Comparison of ENCODE assay signal across 23 cellular contexts in genomic region chr11:78773077-78773476, GRCh38.
DNase-seq lines count a peak whose midpoint lies in the region; FAIRE-seq and TF ChIP-seq lines count a peak whose summit lies in the region.
"Had no signal": no experiment of that assay in that cellular context is flagged by ENCODE, and none has a peak within 500 bp of the region (broad histone marks: within the 10 kb centered on the region; RNA-seq: fewer than 3 reads in every experiment).

No MANE protein-coding gene starts in this region.

- H3K4me3 Mint-ChIP-seq in MCF 10A (ENCODE audit: unreplicated experiment): no peak overlapping the region
- no peak overlapping the region for H3K4me3 Mint-ChIP-seq in T-helper 2 cell treated with Interferon-gamma antibody and Interleukin-4, amounts not matched to agents 5 μg/mL and 100 μg/mL, for 36 hours
- H3K4me3 Mint-ChIP-seq: CD8-positive, alpha-beta memory T cell had no signal

- DNase-seq in MCF 10A (ENCODE audit: unreplicated experiment) (peak; percentile 5), breast epithelium (ENCODE audit: low spot score in 2 of 2) (no peak), bronchial epithelial cell (ENCODE audit: low read depth) (peak; percentile 56), foreskin fibroblast (peak; percentile 45 to 55), cerebellar nuclear complex (lab: John Stamatoyannopoulos, UW) (no peak), HT-29 (ENCODE audit: low spot score) (no peak), GF-D8 (lab: John Stamatoyannopoulos, UW) (no peak)
- DNase-seq in T-helper 2 cell treated with Interferon-gamma antibody and Interleukin-4, amounts not matched to agents 5 μg/mL and 100 μg/mL, for 36 hours (ENCODE audit: low spot score): no peak
- DNase-seq: 8988T; AML-193; C1 segment of cervical spinal cord; CD8-positive, alpha-beta memory T cell; KBM-7; NCI-H1105; NCI-H146; NCI-H2029; NCI-H526 had no signal

- FAIRE-seq in bronchial epithelial cell (lab: Jason Lieb, UNC): no peak
- FAIRE-seq: G401.6, GM18507, GM19239, HepG2, RCC 7860 had no signal

- H3K4me3 ChIP-seq in breast epithelium (no peak overlapping the region), bronchial epithelial cell (ENCODE audit: low read depth, low read length) (no peak overlapping the region), foreskin fibroblast (ENCODE audit: low read depth in 1 of 2, low read length in 2 of 2) (no peak overlapping the region)
- H3K4me3 ChIP-seq: SJSA1 had no signal

- H3K27ac Mint-ChIP-seq in MCF 10A (ENCODE audit: low read depth, unreplicated experiment): no peak overlapping the region
- H3K27ac Mint-ChIP-seq in T-helper 2 cell treated with Interferon-gamma antibody and Interleukin-4, amounts not matched to agents 5 μg/mL and 100 μg/mL, for 36 hours: no peak overlapping the region
- H3K27ac Mint-ChIP-seq: CD8-positive, alpha-beta memory T cell had no signal

- TF ChIP-seq CTCF in MCF 10A (IDR thresholded peaks at IDR 0.05; ENCODE audit: unreplicated experiment) (no peak), breast epithelium (IDR thresholded peaks at IDR 0.05) (no peak), bronchial epithelial cell (IDR thresholded peaks at IDR 0.05; ENCODE audit: insufficient read depth, low read length, severe bottlenecking) (no peak), foreskin fibroblast (IDR thresholded peaks at IDR 0.05; ENCODE audit: low read depth, low read length) (no peak)

- no peaks in the 10 kb centered on the region for H3K27me3 Mint-ChIP-seq in MCF 10A (ENCODE audit: insufficient read depth, unreplicated experiment)
- peaks cover 2% of the 10 kb centered on the region for H3K27me3 Mint-ChIP-seq in T-helper 2 cell treated with Interferon-gamma antibody and Interleukin-4, amounts not matched to agents 5 μg/mL and 100 μg/mL, for 36 hours (ENCODE audit: low read depth)

- no peaks in the 10 kb centered on the region for H3K4me1 ChIP-seq in breast epithelium
- H3K4me1 ChIP-seq: SJSA1 had no signal

- H3K36me3 ChIP-seq in breast epithelium (no peaks in the 10 kb centered on the region), bronchial epithelial cell (ENCODE audit: control insufficient read depth, insufficient read depth, low read length) (no peaks in the 10 kb centered on the region)
- H3K36me3 ChIP-seq: SJSA1 had no signal

- no TSS peak for BruUV-seq in MCF 10A (replicated peaks; lab: Mats Ljungman, UMichigan)

- H3K27ac ChIP-seq in breast epithelium: no peak overlapping the region
- H3K27ac ChIP-seq: SJSA1 had no signal

- no peak for TF ChIP-seq POLR2A in breast epithelium (IDR thresholded peaks at IDR 0.05)

- CTCF ChIA-PET in MCF 10A (lab: Yijun Ruan, JAX): interaction anchor here (0.5 to 1.0 kb wide), 2 partner anchors 13 to 188 kb away, joined by 3 to 4 read pairs; no protein-coding TSS in a partner anchor

- POLR2A ChIA-PET in MCF 10A (lab: Yijun Ruan, JAX): interaction anchor here (0.6 kb wide), 1 partner anchor 9 kb away, joined by 3 read pairs; no protein-coding TSS in a partner anchor

- no peaks in the 10 kb centered on the region for H3K4me1 Mint-ChIP-seq in MCF 10A (ENCODE audit: insufficient read depth, unreplicated experiment)
- no peaks in the 10 kb centered on the region for H3K4me1 Mint-ChIP-seq in T-helper 2 cell treated with Interferon-gamma antibody and Interleukin-4, amounts not matched to agents 5 μg/mL and 100 μg/mL, for 36 hours (ENCODE audit: low read depth)
- H3K4me1 Mint-ChIP-seq: CD8-positive, alpha-beta memory T cell had no signal

- H3K9me3 ChIP-seq in breast epithelium: no peaks in the 10 kb centered on the region
- H3K9me3 ChIP-seq: SJSA1 had no signal

- H3K9me3 Mint-ChIP-seq in MCF 10A (ENCODE audit: unreplicated experiment): no peaks in the 10 kb centered on the region
- H3K9me3 Mint-ChIP-seq in T-helper 2 cell treated with Interferon-gamma antibody and Interleukin-4, amounts not matched to agents 5 μg/mL and 100 μg/mL, for 36 hours: no peaks in the 10 kb centered on the region

- intact Hi-C loops in MCF 10A (cut with micrococcal nuclease): no loop called here
- intact Hi-C loops in breast epithelium (cut with DNase I; ENCODE audit: low total_unique reads): no loop called here

- H3K27me3 ChIP-seq in breast epithelium (no peaks in the 10 kb centered on the region), bronchial epithelial cell (ENCODE audit: control insufficient read depth, insufficient read depth, low read length) (no peaks in the 10 kb centered on the region)
- H3K27me3 ChIP-seq: SJSA1 had no signal

- H3K36me3 Mint-ChIP-seq in MCF 10A (ENCODE audit: insufficient read depth, unreplicated experiment): no peaks in the 10 kb centered on the region
- H3K36me3 Mint-ChIP-seq in T-helper 2 cell treated with Interferon-gamma antibody and Interleukin-4, amounts not matched to agents 5 μg/mL and 100 μg/mL, for 36 hours (ENCODE audit: low read depth): no peaks in the 10 kb centered on the region
- H3K36me3 Mint-ChIP-seq: CD8-positive, alpha-beta memory T cell had no signal

Comparison
In these comparisons a context has a peak if more than half of its experiments do, and no peak if none do; other contexts are left out.
1. DNase-seq: peak in MCF 10A (single experiment), bronchial epithelial cell (single experiment) and foreskin fibroblast (2 of 2); none in breast epithelium (0 of 2), cerebellar nuclear complex (0 of 2), HT-29 (single experiment), GF-D8 (single experiment) and T-helper 2 cell treated with Interferon-gamma antibody and Interleukin-4, amounts not matched to agents 5 μg/mL and 100 μg/mL, for 36 hours (single experiment).